In genomic region chr17:20154601-20155000, GRCh38 we compare ENCODE assay signal across 1 cellular context.
TF ChIP-seq lines count a peak whose summit lies in the region.

No MANE protein-coding gene starts in this region.

TF ChIP-seq in H1, 55 proteins besides CTCF, POLR2A, EP300 and RAD21:
- TF ChIP-seq E2F6 (IDR thresholded peaks at IDR 0.05) (no peak), USF2 (IDR thresholded peaks at IDR 0.05; ENCODE audit: low read length) (no peak), RXRA (IDR thresholded peaks at IDR 0.05; ENCODE audit: insufficient read depth, low read depth, low read length) (no peak), EZH2 (IDR thresholded peaks at IDR 0.05; ENCODE audit: low read depth, low read length, severe bottlenecking) (no peak), HDAC6 (IDR thresholded peaks at IDR 0.05; ENCODE audit: low read depth, low read length) (no peak), CBX5 (IDR thresholded peaks at IDR 0.05; ENCODE audit: low read depth, low read length) (no peak)
